ENCODE assay signal across 29 cellular contexts in genomic region chr14:99131632-99132271, GRCh38.
DNase-seq lines count a peak whose midpoint lies in the region; ATAC-seq and TF ChIP-seq lines count a peak whose summit lies in the region.
"Had no signal": no experiment of that assay in that cellular context is flagged by ENCODE, and none has a peak within 500 bp of the region (broad histone marks: within the 10 kb centered on the region; RNA-seq: fewer than 3 reads in every experiment).

No MANE protein-coding gene starts in this region.

- TF ChIP-seq CTCF in activated CD8-positive, alpha-beta T cell treated with anti-CD3 and anti-CD28 coated beads for 36 hours (IDR thresholded peaks at IDR 0.05), result no peak
- TF ChIP-seq CTCF in dorsolateral prefrontal cortex (IDR thresholded peaks at IDR 0.05 in 54 of 56, conservative IDR thresholded peaks at IDR 0.05 in 2 of 56; ENCODE audit: low read depth in 1 of 56, partially characterized antibody in 56 of 56) (no peak), lung (IDR thresholded peaks at IDR 0.05; ENCODE audit: control extremely low read depth, extremely low read depth) (no peak), stomach (IDR thresholded peaks at IDR 0.05) (no peak)

- H3K27ac ChIP-seq in dorsolateral prefrontal cortex (peak overlapping the region in 13 of 59 donors; percentile 2 to 73 (median 53)), lung (ENCODE audit: low read depth in 1 of 2, low read length in 1 of 2) (no peak overlapping the region), stomach (no peak overlapping the region)
- H3K27ac ChIP-seq: epithelial cell of prostate, ovary, testis, uterus had no signal

- H3K27ac Mint-ChIP-seq in activated CD8-positive, alpha-beta T cell treated with anti-CD3 and anti-CD28 coated beads, Interleukin-2, amount 10 ng/mL, durations not matched to agents 7 days and 5 days, result no peak overlapping the region
- H3K27ac Mint-ChIP-seq in activated CD8-positive, alpha-beta T cell treated with anti-CD3 and anti-CD28 coated beads for 36 hours, result no peak overlapping the region
- H3K27ac Mint-ChIP-seq: activated naive CD4-positive, alpha-beta T cell treated with anti-CD3 and anti-CD28 coated beads, Interleukin-2, amount 50 U/mL, for 72 hours; GM23338; HFFc6; natural killer cell treated with Interleukin-12 subunit alpha and Interleukin-12 subunit beta and Interleukin-15 and Interleukin-18, amount 100 ng/mL, for 72 hours; T-helper 2 cell treated with Interferon-gamma antibody and Interleukin-4, amounts not matched to agents 5 μg/mL and 100 μg/mL, for 36 hours had no signal

- no peaks in the 10 kb centered on the region for H3K9me3 Mint-ChIP-seq in activated CD8-positive, alpha-beta T cell treated with anti-CD3 and anti-CD28 coated beads, Interleukin-2, amount 10 ng/mL, durations not matched to agents 7 days and 5 days (ENCODE audit: insufficient read depth)
- no peaks in the 10 kb centered on the region for H3K9me3 Mint-ChIP-seq in activated CD8-positive, alpha-beta T cell treated with anti-CD3 and anti-CD28 coated beads for 36 hours
- H3K9me3 Mint-ChIP-seq: activated naive CD4-positive, alpha-beta T cell treated with anti-CD3 and anti-CD28 coated beads, Interleukin-2, amount 50 U/mL, for 72 hours; GM23338; natural killer cell treated with Interleukin-12 subunit alpha and Interleukin-12 subunit beta and Interleukin-15 and Interleukin-18, amount 100 ng/mL, for 72 hours; T-helper 2 cell treated with Interferon-gamma antibody and Interleukin-4, amounts not matched to agents 5 μg/mL and 100 μg/mL, for 36 hours had no signal

- peak; percentile 12 for DNase-seq in activated CD8-positive, alpha-beta T cell treated with anti-CD3 and anti-CD28 coated beads, Interleukin-2, amount 10 ng/mL, durations not matched to agents 7 days and 5 days
- DNase-seq in activated CD8-positive, alpha-beta T cell treated with anti-CD3 and anti-CD28 coated beads for 36 hours, result no peak
- DNase-seq in dorsolateral prefrontal cortex (peak in 6 of 10 donors; percentile 28 to 71 (median 56)), lung (ENCODE audit: low spot score) (peak; percentile 18), stomach (peak; percentile 10), kidney tubule cell (ENCODE audit: low spot score) (no peak), cortex of kidney (lab: John Stamatoyannopoulos, UW) (no peak)
- DNase-seq: activated CD4-positive, alpha-beta T cell treated with anti-CD3 and anti-CD28 coated beads for 1 hour; CD4-positive, CD25-positive, alpha-beta regulatory T cell; DND-41; effector CD4-positive, alpha-beta T cell; HFFc6; hypothalamus; mucosa of descending colon; NCI-H1694; NCI-H446; NCI-H82; ovary; SIG-M5; stimulated activated naive CD4-positive, alpha-beta T cell; testis; uterus had no signal

- H3K4me1 ChIP-seq in lung (ENCODE audit: control insufficient read depth in 2 of 2, insufficient read depth in 2 of 2, low read length in 2 of 2), result peaks cover 0 to 1% of the 10 kb centered on the region in 2 donors
- peaks cover 0 to 6% (median 0%) of the 10 kb centered on the region in 4 donors for H3K4me1 ChIP-seq in stomach
- H3K4me1 ChIP-seq: testis, uterus had no signal

- no peak overlapping the region for H3K4me3 ChIP-seq in dorsolateral prefrontal cortex
- H3K4me3 ChIP-seq in lung, result no peak overlapping the region
- no peak overlapping the region for H3K4me3 ChIP-seq in stomach
- H3K4me3 ChIP-seq: GM23338, mucosa of descending colon, ovary, skin epidermis, testis, uterus had no signal

- no peaks in the 10 kb centered on the region for H3K9me3 ChIP-seq in lung (ENCODE audit: control insufficient read depth in 2 of 2, insufficient read depth in 1 of 2, low read length in 1 of 2)
- no peaks in the 10 kb centered on the region for H3K9me3 ChIP-seq in stomach
- H3K9me3 ChIP-seq: mucosa of descending colon, ovary, testis, uterus had no signal

- H3K36me3 ChIP-seq in lung (ENCODE audit: control insufficient read depth in 2 of 2, insufficient read depth in 2 of 2, low read length in 2 of 2) (no peaks in the 10 kb centered on the region), stomach (no peaks in the 10 kb centered on the region)
- H3K36me3 ChIP-seq: ovary, uterus had no signal

- CTCF ChIA-PET in activated CD8-positive, alpha-beta T cell treated with anti-CD3 and anti-CD28 coated beads, Interleukin-2, amount 10 ng/mL, durations not matched to agents 7 days and 5 days (lab: Charles Lee), result interaction anchor here (0.7 kb wide), 1 partner anchor 30 kb away, joined by 4 read pairs; no protein-coding TSS in a partner anchor
- CTCF ChIA-PET in activated CD8-positive, alpha-beta T cell treated with anti-CD3 and anti-CD28 coated beads for 36 hours (lab: Charles Lee), result no interaction called here

- no peak overlapping the region for H3K4me3 Mint-ChIP-seq in activated CD8-positive, alpha-beta T cell treated with anti-CD3 and anti-CD28 coated beads, Interleukin-2, amount 10 ng/mL, durations not matched to agents 7 days and 5 days
- no peak overlapping the region for H3K4me3 Mint-ChIP-seq in activated CD8-positive, alpha-beta T cell treated with anti-CD3 and anti-CD28 coated beads for 36 hours
- H3K4me3 Mint-ChIP-seq: CD4-positive, CD25-positive, alpha-beta regulatory T cell; GM23338; HFFc6; natural killer cell treated with Interleukin-12 subunit alpha and Interleukin-12 subunit beta and Interleukin-15 and Interleukin-18, amount 100 ng/mL, for 72 hours; T-helper 2 cell treated with Interferon-gamma antibody and Interleukin-4, amounts not matched to agents 5 μg/mL and 100 μg/mL, for 36 hours had no signal

- no peak for TF ChIP-seq POLR2A in stomach (IDR thresholded peaks at IDR 0.05)

- intact Hi-C loops in activated CD8-positive, alpha-beta T cell treated with anti-CD3 and anti-CD28 coated beads for 36 hours (cut with micrococcal nuclease), result no loop called here
- intact Hi-C loops in dorsolateral prefrontal cortex (cut with DNase I) (no loop called here), stomach (cut with DNase I; ENCODE audit: low total_unique reads) (no loop called here)

- no peak for ATAC-seq in activated CD8-positive, alpha-beta T cell treated with anti-CD3 and anti-CD28 coated beads, Interleukin-2, amount 10 ng/mL, durations not matched to agents 7 days and 5 days
- no peak for ATAC-seq in activated CD8-positive, alpha-beta T cell treated with anti-CD3 and anti-CD28 coated beads for 36 hours
- ATAC-seq in lung (ENCODE audit: insufficient read depth, low FRiP score) (no peak), GM21737 (IDR thresholded peaks at IDR 0.05; ENCODE audit: unreplicated experiment) (no peak)
- ATAC-seq: activated naive CD4-positive, alpha-beta T cell treated with anti-CD3 and anti-CD28 coated beads, Interleukin-2, amount 50 U/mL, for 72 hours; GM23338; mucosa of descending colon; natural killer cell treated with Interleukin-12 subunit alpha and Interleukin-12 subunit beta and Interleukin-15 and Interleukin-18, amount 100 ng/mL, for 72 hours had no signal

- H3K4me1 Mint-ChIP-seq in activated CD8-positive, alpha-beta T cell treated with anti-CD3 and anti-CD28 coated beads, Interleukin-2, amount 10 ng/mL, durations not matched to agents 7 days and 5 days (ENCODE audit: low read depth), result peaks cover 21% of the 10 kb centered on the region
- peaks cover 10% of the 10 kb centered on the region for H3K4me1 Mint-ChIP-seq in activated CD8-positive, alpha-beta T cell treated with anti-CD3 and anti-CD28 coated beads for 36 hours (ENCODE audit: low read depth)

- H3K36me3 Mint-ChIP-seq in activated CD8-positive, alpha-beta T cell treated with anti-CD3 and anti-CD28 coated beads, Interleukin-2, amount 10 ng/mL, durations not matched to agents 7 days and 5 days (ENCODE audit: low read depth), result no peaks in the 10 kb centered on the region
- H3K36me3 Mint-ChIP-seq in activated CD8-positive, alpha-beta T cell treated with anti-CD3 and anti-CD28 coated beads for 36 hours (ENCODE audit: low read depth), result no peaks in the 10 kb centered on the region
- H3K36me3 Mint-ChIP-seq: activated naive CD4-positive, alpha-beta T cell treated with anti-CD3 and anti-CD28 coated beads, Interleukin-2, amount 50 U/mL, for 72 hours; natural killer cell treated with Interleukin-12 subunit alpha and Interleukin-12 subunit beta and Interleukin-15 and Interleukin-18, amount 100 ng/mL, for 72 hours had no signal

- H3K27me3 Mint-ChIP-seq in activated CD8-positive, alpha-beta T cell treated with anti-CD3 and anti-CD28 coated beads, Interleukin-2, amount 10 ng/mL, durations not matched to agents 7 days and 5 days (ENCODE audit: low read depth), result no peaks in the 10 kb centered on the region
- H3K27me3 Mint-ChIP-seq in activated CD8-positive, alpha-beta T cell treated with anti-CD3 and anti-CD28 coated beads for 36 hours, result no peaks in the 10 kb centered on the region
- H3K27me3 Mint-ChIP-seq: CD4-positive, CD25-positive, alpha-beta regulatory T cell; natural killer cell treated with Interleukin-12 subunit alpha and Interleukin-12 subunit beta and Interleukin-15 and Interleukin-18, amount 100 ng/mL, for 72 hours had no signal

- POLR2A ChIA-PET in activated CD8-positive, alpha-beta T cell treated with anti-CD3 and anti-CD28 coated beads, Interleukin-2, amount 10 ng/mL, durations not matched to agents 7 days and 5 days (lab: Charles Lee), result no interaction called here
- POLR2A ChIA-PET in activated CD8-positive, alpha-beta T cell treated with anti-CD3 and anti-CD28 coated beads for 36 hours (lab: Charles Lee), result no interaction called here

- H3K27me3 ChIP-seq in dorsolateral prefrontal cortex, result peaks cover 0 to 6% (median 0%) of the 10 kb centered on the region in 45 donors
- H3K27me3 ChIP-seq in lung (ENCODE audit: control insufficient read depth, insufficient read depth), result no peaks in the 10 kb centered on the region
- H3K27me3 ChIP-seq in stomach, result peaks cover 0 to 3% (median 0%) of the 10 kb centered on the region in 3 donors
- H3K27me3 ChIP-seq: ovary, testis, uterus had no signal

- 88 to 92% methylated on average over 12 of the region's 12 CpGs for WGBS in lung, 2 donors
- WGBS in stomach, 5 donors, result 89 to 98% (median 90%) methylated on average over 7 to 12 of the region's 12 CpGs

- TF ChIP-seq EP300 in stomach (IDR thresholded peaks at IDR 0.05), result no peak

Comparison
In these comparisons a context has a peak if more than half of its experiments do, and no peak if none do; other contexts are left out.
1. DNase-seq: peak in activated CD8-positive, alpha-beta T cell treated with anti-CD3 and anti-CD28 coated beads, Interleukin-2, amount 10 ng/mL, durations not matched to agents 7 days and 5 days (single experiment), dorsolateral prefrontal cortex (6 of 10), lung (single experiment) and stomach (single experiment); none in activated CD8-positive, alpha-beta T cell treated with anti-CD3 and anti-CD28 coated beads for 36 hours (single experiment), kidney tubule cell (single experiment) and cortex of kidney (single experiment).